25 cellular contexts compared by ENCODE assay signal in the genomic region with DNA sequence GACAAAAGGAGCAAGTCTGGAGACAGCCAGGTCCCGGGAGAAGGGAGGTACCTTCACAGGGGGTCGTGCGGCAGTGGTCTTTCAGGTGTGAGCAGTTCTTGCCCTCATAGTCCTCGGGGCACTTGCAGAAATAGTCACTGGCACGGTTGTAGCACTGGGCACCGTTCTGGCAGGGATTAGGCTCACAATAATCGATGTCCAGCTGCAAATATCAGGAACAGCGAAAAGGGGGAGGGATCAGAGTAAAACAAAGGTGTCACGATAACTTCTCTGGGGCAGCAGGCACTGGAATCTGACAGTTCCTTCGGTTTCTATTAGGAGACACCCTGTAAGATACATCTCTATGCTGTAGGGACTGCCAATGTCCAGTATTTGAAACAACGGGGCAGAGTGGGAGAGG. TPM values are rescaled to one million over a fixed set of nuclear protein-coding genes. Genes with fewer than 3 reads are reported as not detected.
A peak's percentile ranks its signal among the peaks of the same experiment; 100 is the strongest.
DNase-seq lines count a peak whose midpoint lies in the region; ATAC-seq, FAIRE-seq and TF ChIP-seq lines count a peak whose summit lies in the region.
"Had no signal": no experiment of that assay in that cellular context is flagged by ENCODE, and none has a peak within 500 bp of the region (broad histone marks: within the 10 kb centered on the region; RNA-seq: fewer than 3 reads in every experiment).

No MANE protein-coding gene starts in this region.

- peaks cover 7% of the 10 kb centered on the region; the same call in 1 of the 3 replicates for H3K4me1 ChIP-seq in A549
- peaks cover 6 to 20% of the 10 kb centered on the region in 2 donors for H3K4me1 ChIP-seq in gastrocnemius medialis
- H3K4me1 ChIP-seq in lower lobe of right lung, result peaks cover 7% of the 10 kb centered on the region

- H3K4me2 ChIP-seq in A549, result no peak overlapping the region
- H3K4me2 ChIP-seq: KMS-11 had no signal

- H3K4me1 Mint-ChIP-seq in WTC11 (peaks cover 53% of the 10 kb centered on the region), glutamatergic neuron (ENCODE audit: low read depth, unreplicated experiment) (peaks cover 35% of the 10 kb centered on the region)
- H3K4me1 Mint-ChIP-seq: activated naive CD4-positive, alpha-beta T cell treated with anti-CD3 and anti-CD28 coated beads, Interleukin-2, amount 10 ng/mL, durations not matched to agents 7 days and 5 days had no signal

- POLR2A ChIA-PET in A549 (lab: Yijun Ruan, JAX), result no interaction called here
- POLR2A ChIA-PET in WTC11 (lab: Charles Lee), result no interaction called here
- POLR2A ChIA-PET in HEK293T (lab: Yijun Ruan, JAX), result no interaction called here

- no peak for TF ChIP-seq CTCF in A549 (IDR thresholded peaks at IDR 0.05)
- no peak for TF ChIP-seq CTCF in WTC11 (IDR thresholded peaks at IDR 0.05)
- TF ChIP-seq CTCF in glutamatergic neuron (IDR thresholded peaks at IDR 0.05; ENCODE audit: partially characterized antibody, unreplicated experiment), result peak; percentile 0
- no peak for TF ChIP-seq CTCF in gastrocnemius medialis (IDR thresholded peaks at IDR 0.05 in 4 of 5, conservative IDR thresholded peaks at IDR 0.05 in 1 of 5)
- no peak for TF ChIP-seq CTCF in lower lobe of right lung (IDR thresholded peaks at IDR 0.05)

- H3K36me3 Mint-ChIP-seq in WTC11, result peaks cover 77% of the 10 kb centered on the region
- H3K36me3 Mint-ChIP-seq in glutamatergic neuron (ENCODE audit: unreplicated experiment), result no peaks in the 10 kb centered on the region
- H3K36me3 Mint-ChIP-seq: activated naive CD4-positive, alpha-beta T cell treated with anti-CD3 and anti-CD28 coated beads, Interleukin-2, amount 10 ng/mL, durations not matched to agents 7 days and 5 days; naive thymus-derived CD8-positive, alpha-beta T cell had no signal

- H3K36me3 ChIP-seq in gastrocnemius medialis (peaks cover 0 to 40% of the 10 kb centered on the region in 2 donors), lower lobe of right lung (peaks cover 100% of the 10 kb centered on the region)
- H3K36me3 ChIP-seq: BE2C, WERI-Rb-1 had no signal

- H3K4me3 Mint-ChIP-seq in WTC11, result no peak overlapping the region
- no peak overlapping the region for H3K4me3 Mint-ChIP-seq in glutamatergic neuron (ENCODE audit: unreplicated experiment)
- H3K4me3 Mint-ChIP-seq: activated naive CD4-positive, alpha-beta T cell treated with anti-CD3 and anti-CD28 coated beads, Interleukin-2, amount 10 ng/mL, durations not matched to agents 7 days and 5 days; naive thymus-derived CD8-positive, alpha-beta T cell; stimulated activated naive CD8-positive, alpha-beta T cell treated with anti-CD3 and anti-CD28 coated beads, Interleukin-15, Interleukin-2, amounts not matched to agents 100 ng/mL and 50 ng/mL, for 24 hours had no signal

- CTCF ChIA-PET in A549 (lab: Yijun Ruan, JAX) (interaction anchor here (1.0 to 4.1 kb wide), 6 partner anchors 8 to 1032 kb away, joined by 3 to 19 read pairs (median 3); no protein-coding TSS in a partner anchor), WTC11 (lab: Charles Lee) (interaction anchor here (1.1 to 1.5 kb wide), 2 partner anchors 11 to 49 kb away, joined by 3 to 5 read pairs; no protein-coding TSS in a partner anchor), HEK293T (lab: Yijun Ruan, JAX) (no interaction called here)

- no peaks in the 10 kb centered on the region for H3K27me3 Mint-ChIP-seq in WTC11 (ENCODE audit: low read depth)
- H3K27me3 Mint-ChIP-seq in glutamatergic neuron (ENCODE audit: unreplicated experiment), result no peaks in the 10 kb centered on the region

- no peak for TF ChIP-seq EP300 in A549 (IDR thresholded peaks at IDR 0.05)

- H3K4me3 ChIP-seq in A549, result no peak overlapping the region
- H3K4me3 ChIP-seq in gastrocnemius medialis, result no peak overlapping the region
- H3K4me3 ChIP-seq in lower lobe of right lung, result no peak overlapping the region
- H3K4me3 ChIP-seq: heart right ventricle, upper lobe of left lung had no signal

- in situ Hi-C loops in gastrocnemius medialis (cut with MboI; ENCODE audit: low sequenced_read_pairs in 4 of 4) (no loop called here), ACHN (cut with HindIII; ENCODE audit: low pct_ligation_motif_present, low pct_unique_long_range_greater_than_20kb, low sequenced_read_pairs) (no loop called here)

- ATAC-seq in A549 (no peak), WTC11 (no peak), gastrocnemius medialis (no peak), lower lobe of right lung (no peak), GM18868 (IDR thresholded peaks at IDR 0.05; ENCODE audit: unreplicated experiment) (no peak)
- ATAC-seq: heart right ventricle; left cardiac atrium; naive thymus-derived CD8-positive, alpha-beta T cell had no signal

- TF ChIP-seq RAD21 in A549 (conservative IDR thresholded peaks at IDR 0.05 in 1 of 2, IDR thresholded peaks at IDR 0.05 in 1 of 2), result no peak

- DNase-seq in A549 (ENCODE audit: low read depth in 1 of 2, low spot score in 1 of 2) (no peak), WTC11 (ENCODE audit: low spot score) (no peak), glutamatergic neuron (no peak), gastrocnemius medialis (no peak), lower lobe of right lung (no peak), HEK293T (ENCODE audit: extremely low spot score) (no peak), ACHN (no peak)
- DNase-seq: activated CD4-positive, alpha-beta T cell treated with anti-CD3 and anti-CD28 coated beads, Interleukin-2, amount 50 U/mL, for 1 hour; activated naive CD4-positive, alpha-beta T cell treated with anti-CD3 and anti-CD28 coated beads, Interleukin-2, amount 10 ng/mL, durations not matched to agents 7 days and 5 days; amygdala; GF-D8; GOT3; heart right ventricle; left cardiac atrium; naive thymus-derived CD8-positive, alpha-beta T cell; NCI-H187; T-helper 9 cell; upper lobe of left lung had no signal

- 90% methylated on average over 11 of the region's 11 CpGs for WGBS in A549 (ENCODE audit: missing lambda C conversion rate)

- FAIRE-seq in A549 (lab: Jason Lieb, UNC), result no peak
- FAIRE-seq: GM18507 had no signal

- H3K27me3 ChIP-seq in gastrocnemius medialis (no peaks in the 10 kb centered on the region), lower lobe of right lung (ENCODE audit: low read depth) (no peaks in the 10 kb centered on the region)
- H3K27me3 ChIP-seq: BE2C, heart right ventricle, upper lobe of left lung had no signal

- no peaks in the 10 kb centered on the region for H3K9me3 ChIP-seq in A549
- H3K9me3 ChIP-seq in gastrocnemius medialis, result no peaks in the 10 kb centered on the region
- no peaks in the 10 kb centered on the region for H3K9me3 ChIP-seq in lower lobe of right lung
- H3K9me3 ChIP-seq: BE2C, heart right ventricle, upper lobe of left lung had no signal

- H3K27ac ChIP-seq in A549 (0 out of 6 replicates have a peak overlapping the region, but pooled peaks of 1 of the 2 experiments have one; percentile 6), gastrocnemius medialis (peak overlapping the region in 3 of 4 donors; percentile 31 to 41 (median 32)), lower lobe of right lung (no peak overlapping the region)
- H3K27ac ChIP-seq: KMS-11, parathyroid adenoma, WERI-Rb-1 had no signal

- H3K27ac Mint-ChIP-seq in WTC11 (peak overlapping the region; percentile 81), glutamatergic neuron (ENCODE audit: unreplicated experiment) (no peak overlapping the region)
- H3K27ac Mint-ChIP-seq: activated naive CD4-positive, alpha-beta T cell treated with anti-CD3 and anti-CD28 coated beads, Interleukin-2, amount 10 ng/mL, durations not matched to agents 7 days and 5 days; naive thymus-derived CD8-positive, alpha-beta T cell; stimulated activated naive CD8-positive, alpha-beta T cell treated with anti-CD3 and anti-CD28 coated beads, Interleukin-15, Interleukin-2, amounts not matched to agents 100 ng/mL and 50 ng/mL, for 24 hours had no signal

- intact Hi-C loops in gastrocnemius medialis (cut with DNase I; ENCODE audit: low total_unique reads) (no loop called here), lower lobe of right lung (cut with DNase I) (no loop called here)

- H3K9me3 Mint-ChIP-seq in WTC11 (no peaks in the 10 kb centered on the region), glutamatergic neuron (ENCODE audit: unreplicated experiment) (no peaks in the 10 kb centered on the region)
- H3K9me3 Mint-ChIP-seq: activated naive CD4-positive, alpha-beta T cell treated with anti-CD3 and anti-CD28 coated beads, Interleukin-2, amount 10 ng/mL, durations not matched to agents 7 days and 5 days; naive thymus-derived CD8-positive, alpha-beta T cell; stimulated activated naive CD8-positive, alpha-beta T cell treated with anti-CD3 and anti-CD28 coated beads, Interleukin-15, Interleukin-2, amounts not matched to agents 100 ng/mL and 50 ng/mL, for 24 hours had no signal

- TF ChIP-seq POLR2A in A549 (IDR thresholded peaks at IDR 0.05; ENCODE audit: low read length) (no peak), gastrocnemius medialis (IDR thresholded peaks at IDR 0.05) (no peak)

TF ChIP-seq in A549, 52 proteins besides CTCF, POLR2A, EP300 and RAD21:
- TF ChIP-seq POLR2AphosphoS2 (conservative IDR thresholded peaks at IDR 0.05; ENCODE audit: low read length) (0 out of 2 replicates have a peak, but pooled peaks have one; percentile 62), CHD2 (IDR thresholded peaks at IDR 0.05; ENCODE audit: low read length, partially characterized antibody) (no peak), HOXB5 (CRISPR knock-in tag; IDR thresholded peaks at IDR 0.05) (no peak)
TF ChIP-seq in A549: peak in this region for 1.

TF ChIP-seq in WTC11, 78 proteins besides CTCF, POLR2A, EP300 and RAD21 (continues in another document):
- TF ChIP-seq SOX15 (CRISPR knock-in tag; IDR thresholded peaks at IDR 0.05), result no peak

TF ChIP-seq in HEK293T, 16 proteins besides CTCF, POLR2A, EP300 and RAD21 (continues in another document):
- TF ChIP-seq ARNT (IDR thresholded peaks at IDR 0.05), result no peak
- TF ChIP-seq SUZ12 (IDR thresholded peaks at IDR 0.05), result no peak
- TF ChIP-seq SP1 (IDR thresholded peaks at IDR 0.05), result no peak
- TF ChIP-seq ZNF384 (IDR thresholded peaks at IDR 0.05), result no peak
- TF ChIP-seq NFRKB (IDR thresholded peaks at IDR 0.05), result no peak
- no peak for TF ChIP-seq LEF1 (IDR thresholded peaks at IDR 0.05; ENCODE audit: borderline replicate concordance)
- no peak for TF ChIP-seq TARDBP (IDR thresholded peaks at IDR 0.05)
- TF ChIP-seq HDGF (IDR thresholded peaks at IDR 0.05; ENCODE audit: borderline replicate concordance), result no peak
- TF ChIP-seq FOXA1 (IDR thresholded peaks at IDR 0.05), result no peak

RNA-seq across cellular contexts. Expression of a gene that starts 25.9 kb away (rescaled TPM):
- polyA plus RNA-seq in A549 (2011; rRNA removed) (90.0 and 141 TPM in 2 replicates), A549 (2017; fragmentation: RNase III; extraction: RNeasy Plus Mini Kit Qiagen cat#74134 plus additional on column Dnase treatment) (75.7 to 80.9 TPM (median 80.8 TPM) in 3 replicates)
- 34.0 and 43.4 TPM in 2 replicates for polyA plus RNA-seq in A549 (2012; cell fraction: cytosol; rRNA removed)
- polyA plus RNA-seq in A549 (2012; cell fraction: nucleus; rRNA removed), result 147 and 253 TPM in 2 replicates
- polyA minus RNA-seq in A549 (2011; rRNA and poly(A)+ RNA removed), result 334 and 370 TPM in 2 replicates
- total RNA-seq in WTC11 (2021) (38.3 to 45.2 TPM (median 41.6 TPM) in 3 replicates), glutamatergic neuron (ENCODE audit: unreplicated experiment) (11.4 TPM), gastrocnemius medialis (10 to 100 TPM; 10.3 to 19.6 (median 13.2) TPM), lower lobe of right lung (60.1 TPM)
